ENCODE assay signal across 15 cellular contexts in genomic region chr14:91390165-91390778, GRCh38. TPM values are rescaled to one million over a fixed set of nuclear protein-coding genes. Genes with fewer than 3 reads are reported as not detected.
DNase-seq lines count a peak whose midpoint lies in the region; ATAC-seq and TF ChIP-seq lines count a peak whose summit lies in the region.
"Had no signal": no experiment of that assay in that cellular context is flagged by ENCODE, and none has a peak within 500 bp of the region (broad histone marks: within the 10 kb centered on the region; RNA-seq: fewer than 3 reads in every experiment).

No MANE protein-coding gene starts in this region.

- CTCF ChIA-PET in mammary epithelial cell (lab: Charles Lee; ENCODE audit: low non-redundant PET) = no interaction called here

- 94% methylated on average over 12 of the region's 12 CpGs for WGBS in mammary epithelial cell (ENCODE audit: low coverage, missing lambda C conversion rate)
- WGBS in lower leg skin, 2 donors = 55 to 61% methylated on average over 12 of the region's 12 CpGs

- no peak overlapping the region for H2AFZ ChIP-seq in mammary epithelial cell (ENCODE audit: low read depth, low read length)

- in situ Hi-C loops in HAP-1 (cut with MboI; ENCODE audit: low sequenced_read_pairs) = no loop called here
- in situ Hi-C loops in mammary epithelial cell (cut with MboI; ENCODE audit: low sequenced_read_pairs in 2 of 2) = no loop called here

- H3K36me3 Mint-ChIP-seq in activated T-cell treated with anti-CD3 and anti-CD28 coated beads, Interleukin-2, amount 50 U/mL, for 4 hours (ENCODE audit: insufficient read depth) = peaks cover 4% of the 10 kb centered on the region
- H3K36me3 Mint-ChIP-seq in activated naive CD8-positive, alpha-beta T cell treated with anti-CD3 and anti-CD28 coated beads, Interleukin-2, amount 50 U/mL, for 24 hours (ENCODE audit: low read depth) = peaks cover 14% of the 10 kb centered on the region

- H3K4me3 Mint-ChIP-seq in activated T-cell treated with anti-CD3 and anti-CD28 coated beads, Interleukin-2, amount 50 U/mL, for 4 hours = peak overlapping the region; percentile 36
- peak overlapping the region; percentile 46 for H3K4me3 Mint-ChIP-seq in activated naive CD8-positive, alpha-beta T cell treated with anti-CD3 and anti-CD28 coated beads, Interleukin-2, amount 50 U/mL, for 24 hours
- peak overlapping the region; percentile 18 to 60 for H3K4me3 Mint-ChIP-seq in stimulated activated naive CD8-positive, alpha-beta T cell treated with anti-CD3 and anti-CD28 coated beads, Interleukin-15, amount 100 ng/mL, for 72 hours
- H3K4me3 Mint-ChIP-seq: HFFc6 had no signal

- peak overlapping the region; percentile 70 for H3K27ac Mint-ChIP-seq in activated naive CD8-positive, alpha-beta T cell treated with anti-CD3 and anti-CD28 coated beads, Interleukin-2, amount 50 U/mL, for 24 hours
- H3K27ac Mint-ChIP-seq in stimulated activated naive CD8-positive, alpha-beta T cell treated with anti-CD3 and anti-CD28 coated beads, Interleukin-15, amount 100 ng/mL, for 72 hours = peak overlapping the region; percentile 57 to 74
- H3K27ac Mint-ChIP-seq: HFFc6 had no signal

- no peak overlapping the region for H3K9ac ChIP-seq in mammary epithelial cell (ENCODE audit: insufficient read depth, low read length)

- ATAC-seq in activated T-cell treated with anti-CD3 and anti-CD28 coated beads, Interleukin-2, amount 50 U/mL, for 4 hours = peak in 1 of 2 donors; percentile 12
- peak; percentile 40 for ATAC-seq in activated naive CD8-positive, alpha-beta T cell treated with anti-CD3 and anti-CD28 coated beads, Interleukin-2, amount 50 U/mL, for 24 hours
- peak; percentile 53 for ATAC-seq in stimulated activated naive CD8-positive, alpha-beta T cell treated with anti-CD3 and anti-CD28 coated beads, Interleukin-15, amount 100 ng/mL, for 72 hours
- ATAC-seq: foreskin keratinocyte had no signal

- H3K36me3 ChIP-seq in HAP-1 (replicated peaks) (no peaks in the 10 kb centered on the region), mammary epithelial cell (ENCODE audit: insufficient read depth, low read length) (no peaks in the 10 kb centered on the region)
- H3K36me3 ChIP-seq: prostate gland had no signal

- no peak for TF ChIP-seq CTCF in mammary epithelial cell (conservative IDR thresholded peaks at IDR 0.05 in 1 of 2, IDR thresholded peaks at IDR 0.05 in 1 of 2; ENCODE audit: extremely low read depth in 1 of 2, insufficient read depth in 1 of 2, low read depth in 1 of 2, low read length in 2 of 2)
- TF ChIP-seq CTCF in lower leg skin (IDR thresholded peaks at IDR 0.05) = no peak

- H3K4me1 Mint-ChIP-seq in activated T-cell treated with anti-CD3 and anti-CD28 coated beads, Interleukin-2, amount 50 U/mL, for 4 hours (ENCODE audit: low read depth) = peaks cover 91% of the 10 kb centered on the region
- H3K4me1 Mint-ChIP-seq in activated naive CD8-positive, alpha-beta T cell treated with anti-CD3 and anti-CD28 coated beads, Interleukin-2, amount 50 U/mL, for 24 hours = peaks cover 94% of the 10 kb centered on the region
- H3K4me1 Mint-ChIP-seq in stimulated activated naive CD8-positive, alpha-beta T cell treated with anti-CD3 and anti-CD28 coated beads, Interleukin-15, amount 100 ng/mL, for 72 hours = peaks cover 99% of the 10 kb centered on the region

- H4K20me1 ChIP-seq in mammary epithelial cell (ENCODE audit: insufficient read depth, low read length) = no peaks in the 10 kb centered on the region

- dilution Hi-C loops in mammary epithelial cell (cut with HindIII; ENCODE audit: low sequenced_read_pairs) = loop anchor here (10.0 kb wide), 1 partner anchor 45 kb away; no protein-coding TSS in a partner anchor

- H3K4me3 ChIP-seq in HAP-1 (no peak overlapping the region), mammary epithelial cell (replicated peaks in 1 of 3; ENCODE audit: insufficient read depth in 1 of 3, low read depth in 2 of 3, low read length in 3 of 3) (no peak overlapping the region), lower leg skin (ENCODE audit: low read depth, poor library complexity, severe bottlenecking) (no peak overlapping the region)
- H3K4me3 ChIP-seq: prostate gland had no signal

- BruUV-seq in mammary epithelial cell (replicated peaks; lab: Mats Ljungman, UMichigan) = no TSS peak

- H3K27me3 Mint-ChIP-seq in activated T-cell treated with anti-CD3 and anti-CD28 coated beads, Interleukin-2, amount 50 U/mL, for 4 hours (ENCODE audit: low read depth) = no peaks in the 10 kb centered on the region
- H3K27me3 Mint-ChIP-seq in activated naive CD8-positive, alpha-beta T cell treated with anti-CD3 and anti-CD28 coated beads, Interleukin-2, amount 50 U/mL, for 24 hours = no peaks in the 10 kb centered on the region
- H3K27me3 Mint-ChIP-seq in stimulated activated naive CD8-positive, alpha-beta T cell treated with anti-CD3 and anti-CD28 coated beads, Interleukin-15, amount 100 ng/mL, for 72 hours = no peaks in the 10 kb centered on the region

- no peak overlapping the region for H3K27ac ChIP-seq in mammary epithelial cell (ENCODE audit: insufficient read depth, low read depth, low read length)
- H3K27ac ChIP-seq: foreskin keratinocyte, prostate gland had no signal

- H3K27me3 ChIP-seq in HAP-1 (ENCODE audit: low read depth) (no peaks in the 10 kb centered on the region), mammary epithelial cell (ENCODE audit: insufficient read depth, low read length) (no peaks in the 10 kb centered on the region)
- H3K27me3 ChIP-seq: foreskin keratinocyte had no signal

- no peak overlapping the region for H3K4me2 ChIP-seq in mammary epithelial cell (ENCODE audit: insufficient read depth, low read depth, low read length)

- H3K9me3 ChIP-seq in HAP-1 = no peaks in the 10 kb centered on the region
- H3K9me3 ChIP-seq in mammary epithelial cell (replicated peaks; ENCODE audit: insufficient read depth, low read length) = no peaks in the 10 kb centered on the region
- H3K9me3 ChIP-seq: prostate gland had no signal

- H3K4me1 ChIP-seq in HAP-1 (no peaks in the 10 kb centered on the region), mammary epithelial cell (ENCODE audit: insufficient read depth, low read length) (peaks cover 1% of the 10 kb centered on the region)

- no peak for TF ChIP-seq POLR2A in lower leg skin (IDR thresholded peaks at IDR 0.05)

- intact Hi-C loops in mammary epithelial cell (cut with micrococcal nuclease) = no loop called here
- intact Hi-C loops in lower leg skin (cut with DNase I; ENCODE audit: low total_unique reads) = no loop called here

- no peak for DNase-seq in activated T-cell treated with anti-CD3 and anti-CD28 coated beads, Interleukin-2, amount 50 U/mL, for 4 hours
- DNase-seq in activated T-cell treated with anti-CD3 and anti-CD28 coated beads for 4 hours = no peak
- peak; percentile 87 for DNase-seq in NCI-H82 (lab: John Stamatoyannopoulos, UW)
- no peak for DNase-seq in activated naive CD8-positive, alpha-beta T cell treated with anti-CD3 and anti-CD28 coated beads, Interleukin-2, amount 50 U/mL, for 24 hours
- no peak for DNase-seq in stimulated activated naive CD8-positive, alpha-beta T cell treated with anti-CD3 and anti-CD28 coated beads, Interleukin-15, amount 100 ng/mL, for 72 hours
- DNase-seq in HAP-1 (ENCODE audit: low spot score in 2 of 2) = no peak
- DNase-seq in mammary epithelial cell = no peak
- DNase-seq in lower leg skin (ENCODE audit: low spot score in 2 of 2) = no peak
- DNase-seq: aorta; effector CD8-positive, alpha-beta T cell; foreskin keratinocyte; HFFc6; midbrain; stimulated activated CD8-positive, alpha-beta memory T cell treated with anti-CD3 and anti-CD28 coated beads, Interleukin-4, amount 100 ng/mL, for 48 hours had no signal

- H3K9me3 Mint-ChIP-seq in activated T-cell treated with anti-CD3 and anti-CD28 coated beads, Interleukin-2, amount 50 U/mL, for 4 hours = no peaks in the 10 kb centered on the region
- no peaks in the 10 kb centered on the region for H3K9me3 Mint-ChIP-seq in activated naive CD8-positive, alpha-beta T cell treated with anti-CD3 and anti-CD28 coated beads, Interleukin-2, amount 50 U/mL, for 24 hours
- H3K9me3 Mint-ChIP-seq in stimulated activated naive CD8-positive, alpha-beta T cell treated with anti-CD3 and anti-CD28 coated beads, Interleukin-15, amount 100 ng/mL, for 72 hours = no peaks in the 10 kb centered on the region
- H3K9me3 Mint-ChIP-seq: HFFc6 had no signal

- no peaks in the 10 kb centered on the region for H3K79me2 ChIP-seq in mammary epithelial cell (ENCODE audit: insufficient read depth, low read length)

RNA-seq across cellular contexts. Expression of gene CCDC88C, which starts 27.3 kb away (rescaled TPM):
- total RNA-seq in activated T-cell treated with anti-CD3 and anti-CD28 coated beads, Interleukin-2, amount 50 U/mL, for 4 hours = 10 to 100 TPM; 50.3 to 60.2 (median 58.2) TPM
- total RNA-seq in mammary epithelial cell (1 to 10 TPM; 2.0 to 4.7 TPM), lower leg skin (10 to 100 TPM in 2 of 4 donors, 1 to 10 TPM in 2; 8.5 to 21.8 (median 13.4) TPM)
- 1.4 TPM for polyA plus RNA-seq in mammary epithelial cell
- 0.47 TPM for polyA minus RNA-seq in mammary epithelial cell
